2 cellular contexts compared by ENCODE assay signal in the genomic region with DNA sequence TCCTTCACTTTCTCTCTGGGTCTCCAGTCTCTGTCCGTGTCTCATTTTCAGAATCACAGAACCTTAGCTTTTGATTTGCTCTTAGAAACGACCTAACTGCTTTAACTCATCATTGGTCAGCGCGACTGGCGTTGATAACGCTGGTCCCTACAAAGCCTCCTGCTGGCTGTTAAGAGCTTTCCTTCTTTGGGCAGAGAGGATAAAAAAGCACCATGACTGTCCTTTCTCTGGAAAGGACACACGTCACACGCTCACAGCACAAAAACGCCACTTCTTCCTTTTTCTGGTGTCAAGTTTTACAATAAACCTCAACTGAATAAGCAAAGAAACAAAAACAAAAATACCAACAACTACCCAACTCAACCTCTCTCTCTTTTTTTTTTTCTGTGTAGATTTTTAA.
TF ChIP-seq lines count a peak whose summit lies in the region.

No MANE protein-coding gene starts in this region.

TF ChIP-seq in HCT116, 20 proteins besides CTCF, POLR2A, EP300 and RAD21 (continued from another document):
- TF ChIP-seq, protein P1, sequence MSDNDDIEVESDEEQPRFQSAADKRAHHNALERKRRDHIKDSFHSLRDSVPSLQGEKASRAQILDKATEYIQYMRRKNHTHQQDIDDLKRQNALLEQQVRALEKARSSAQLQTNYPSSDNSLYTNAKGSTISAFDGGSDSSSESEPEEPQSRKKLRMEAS (IDR thresholded peaks at IDR 0.05): no peak
TF ChIP-seq in HCT116: peak in this region for 0.

TF ChIP-seq in WTC11, 78 proteins besides CTCF, POLR2A, EP300 and RAD21 (continued from another document):
- TF ChIP-seq, protein P2, sequence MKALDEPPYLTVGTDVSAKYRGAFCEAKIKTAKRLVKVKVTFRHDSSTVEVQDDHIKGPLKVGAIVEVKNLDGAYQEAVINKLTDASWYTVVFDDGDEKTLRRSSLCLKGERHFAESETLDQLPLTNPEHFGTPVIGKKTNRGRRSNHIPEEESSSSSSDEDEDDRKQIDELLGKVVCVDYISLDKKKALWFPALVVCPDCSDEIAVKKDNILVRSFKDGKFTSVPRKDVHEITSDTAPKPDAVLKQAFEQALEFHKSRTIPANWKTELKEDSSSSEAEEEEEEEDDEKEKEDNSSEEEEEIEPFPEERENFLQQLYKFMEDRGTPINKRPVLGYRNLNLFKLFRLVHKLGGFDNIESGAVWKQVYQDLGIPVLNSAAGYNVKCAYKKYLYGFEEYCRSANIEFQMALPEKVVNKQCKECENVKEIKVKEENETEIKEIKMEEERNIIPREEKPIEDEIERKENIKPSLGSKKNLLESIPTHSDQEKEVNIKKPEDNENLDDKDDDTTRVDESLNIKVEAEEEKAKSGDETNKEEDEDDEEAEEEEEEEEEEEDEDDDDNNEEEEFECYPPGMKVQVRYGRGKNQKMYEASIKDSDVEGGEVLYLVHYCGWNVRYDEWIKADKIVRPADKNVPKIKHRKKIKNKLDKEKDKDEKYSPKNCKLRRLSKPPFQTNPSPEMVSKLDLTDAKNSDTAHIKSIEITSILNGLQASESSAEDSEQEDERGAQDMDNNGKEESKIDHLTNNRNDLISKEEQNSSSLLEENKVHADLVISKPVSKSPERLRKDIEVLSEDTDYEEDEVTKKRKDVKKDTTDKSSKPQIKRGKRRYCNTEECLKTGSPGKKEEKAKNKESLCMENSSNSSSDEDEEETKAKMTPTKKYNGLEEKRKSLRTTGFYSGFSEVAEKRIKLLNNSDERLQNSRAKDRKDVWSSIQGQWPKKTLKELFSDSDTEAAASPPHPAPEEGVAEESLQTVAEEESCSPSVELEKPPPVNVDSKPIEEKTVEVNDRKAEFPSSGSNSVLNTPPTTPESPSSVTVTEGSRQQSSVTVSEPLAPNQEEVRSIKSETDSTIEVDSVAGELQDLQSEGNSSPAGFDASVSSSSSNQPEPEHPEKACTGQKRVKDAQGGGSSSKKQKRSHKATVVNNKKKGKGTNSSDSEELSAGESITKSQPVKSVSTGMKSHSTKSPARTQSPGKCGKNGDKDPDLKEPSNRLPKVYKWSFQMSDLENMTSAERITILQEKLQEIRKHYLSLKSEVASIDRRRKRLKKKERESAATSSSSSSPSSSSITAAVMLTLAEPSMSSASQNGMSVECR (CRISPR knock-in tag; IDR thresholded peaks at IDR 0.05; ENCODE audit: borderline replicate concordance): no peak
- TF ChIP-seq ESRRA (CRISPR knock-in tag; IDR thresholded peaks at IDR 0.05; ENCODE audit: borderline replicate concordance) (no peak), ETV6 (CRISPR knock-in tag; IDR thresholded peaks at IDR 0.05) (no peak), ZNF423 (CRISPR knock-in tag; IDR thresholded peaks at IDR 0.05) (no peak), NFATC4 (CRISPR knock-in tag; IDR thresholded peaks at IDR 0.05) (no peak), GTF2I (CRISPR knock-in tag; conservative IDR thresholded peaks at IDR 0.05) (no peak), OVOL2 (CRISPR knock-in tag; IDR thresholded peaks at IDR 0.05; ENCODE audit: borderline replicate concordance) (no peak), ZNF317 (CRISPR knock-in tag; IDR thresholded peaks at IDR 0.05; ENCODE audit: borderline replicate concordance, low read depth) (no peak), SMAD4 (CRISPR knock-in tag; IDR thresholded peaks at IDR 0.05) (no peak), ZNF219 (CRISPR knock-in tag; IDR thresholded peaks at IDR 0.05; ENCODE audit: borderline replicate concordance) (no peak)
- TF ChIP-seq, protein P3, sequence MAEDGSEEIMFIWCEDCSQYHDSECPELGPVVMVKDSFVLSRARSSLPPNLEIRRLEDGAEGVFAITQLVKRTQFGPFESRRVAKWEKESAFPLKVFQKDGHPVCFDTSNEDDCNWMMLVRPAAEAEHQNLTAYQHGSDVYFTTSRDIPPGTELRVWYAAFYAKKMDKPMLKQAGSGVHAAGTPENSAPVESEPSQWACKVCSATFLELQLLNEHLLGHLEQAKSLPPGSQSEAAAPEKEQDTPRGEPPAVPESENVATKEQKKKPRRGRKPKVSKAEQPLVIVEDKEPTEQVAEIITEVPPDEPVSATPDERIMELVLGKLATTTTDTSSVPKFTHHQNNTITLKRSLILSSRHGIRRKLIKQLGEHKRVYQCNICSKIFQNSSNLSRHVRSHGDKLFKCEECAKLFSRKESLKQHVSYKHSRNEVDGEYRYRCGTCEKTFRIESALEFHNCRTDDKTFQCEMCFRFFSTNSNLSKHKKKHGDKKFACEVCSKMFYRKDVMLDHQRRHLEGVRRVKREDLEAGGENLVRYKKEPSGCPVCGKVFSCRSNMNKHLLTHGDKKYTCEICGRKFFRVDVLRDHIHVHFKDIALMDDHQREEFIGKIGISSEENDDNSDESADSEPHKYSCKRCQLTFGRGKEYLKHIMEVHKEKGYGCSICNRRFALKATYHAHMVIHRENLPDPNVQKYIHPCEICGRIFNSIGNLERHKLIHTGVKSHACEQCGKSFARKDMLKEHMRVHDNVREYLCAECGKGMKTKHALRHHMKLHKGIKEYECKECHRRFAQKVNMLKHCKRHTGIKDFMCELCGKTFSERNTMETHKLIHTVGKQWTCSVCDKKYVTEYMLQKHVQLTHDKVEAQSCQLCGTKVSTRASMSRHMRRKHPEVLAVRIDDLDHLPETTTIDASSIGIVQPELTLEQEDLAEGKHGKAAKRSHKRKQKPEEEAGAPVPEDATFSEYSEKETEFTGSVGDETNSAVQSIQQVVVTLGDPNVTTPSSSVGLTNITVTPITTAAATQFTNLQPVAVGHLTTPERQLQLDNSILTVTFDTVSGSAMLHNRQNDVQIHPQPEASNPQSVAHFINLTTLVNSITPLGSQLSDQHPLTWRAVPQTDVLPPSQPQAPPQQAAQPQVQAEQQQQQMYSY (CRISPR knock-in tag; IDR thresholded peaks at IDR 0.05): no peak
- TF ChIP-seq, protein P4, sequence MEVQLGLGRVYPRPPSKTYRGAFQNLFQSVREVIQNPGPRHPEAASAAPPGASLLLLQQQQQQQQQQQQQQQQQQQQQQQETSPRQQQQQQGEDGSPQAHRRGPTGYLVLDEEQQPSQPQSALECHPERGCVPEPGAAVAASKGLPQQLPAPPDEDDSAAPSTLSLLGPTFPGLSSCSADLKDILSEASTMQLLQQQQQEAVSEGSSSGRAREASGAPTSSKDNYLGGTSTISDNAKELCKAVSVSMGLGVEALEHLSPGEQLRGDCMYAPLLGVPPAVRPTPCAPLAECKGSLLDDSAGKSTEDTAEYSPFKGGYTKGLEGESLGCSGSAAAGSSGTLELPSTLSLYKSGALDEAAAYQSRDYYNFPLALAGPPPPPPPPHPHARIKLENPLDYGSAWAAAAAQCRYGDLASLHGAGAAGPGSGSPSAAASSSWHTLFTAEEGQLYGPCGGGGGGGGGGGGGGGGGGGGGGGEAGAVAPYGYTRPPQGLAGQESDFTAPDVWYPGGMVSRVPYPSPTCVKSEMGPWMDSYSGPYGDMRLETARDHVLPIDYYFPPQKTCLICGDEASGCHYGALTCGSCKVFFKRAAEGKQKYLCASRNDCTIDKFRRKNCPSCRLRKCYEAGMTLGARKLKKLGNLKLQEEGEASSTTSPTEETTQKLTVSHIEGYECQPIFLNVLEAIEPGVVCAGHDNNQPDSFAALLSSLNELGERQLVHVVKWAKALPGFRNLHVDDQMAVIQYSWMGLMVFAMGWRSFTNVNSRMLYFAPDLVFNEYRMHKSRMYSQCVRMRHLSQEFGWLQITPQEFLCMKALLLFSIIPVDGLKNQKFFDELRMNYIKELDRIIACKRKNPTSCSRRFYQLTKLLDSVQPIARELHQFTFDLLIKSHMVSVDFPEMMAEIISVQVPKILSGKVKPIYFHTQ (CRISPR knock-in tag; IDR thresholded peaks at IDR 0.05): no peak
- TF ChIP-seq, protein P5, sequence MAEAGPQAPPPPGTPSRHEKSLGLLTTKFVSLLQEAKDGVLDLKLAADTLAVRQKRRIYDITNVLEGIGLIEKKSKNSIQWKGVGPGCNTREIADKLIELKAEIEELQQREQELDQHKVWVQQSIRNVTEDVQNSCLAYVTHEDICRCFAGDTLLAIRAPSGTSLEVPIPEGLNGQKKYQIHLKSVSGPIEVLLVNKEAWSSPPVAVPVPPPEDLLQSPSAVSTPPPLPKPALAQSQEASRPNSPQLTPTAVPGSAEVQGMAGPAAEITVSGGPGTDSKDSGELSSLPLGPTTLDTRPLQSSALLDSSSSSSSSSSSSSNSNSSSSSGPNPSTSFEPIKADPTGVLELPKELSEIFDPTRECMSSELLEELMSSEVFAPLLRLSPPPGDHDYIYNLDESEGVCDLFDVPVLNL (CRISPR knock-in tag; IDR thresholded peaks at IDR 0.05; ENCODE audit: borderline replicate concordance, low read depth): no peak
- TF ChIP-seq, protein P6, sequence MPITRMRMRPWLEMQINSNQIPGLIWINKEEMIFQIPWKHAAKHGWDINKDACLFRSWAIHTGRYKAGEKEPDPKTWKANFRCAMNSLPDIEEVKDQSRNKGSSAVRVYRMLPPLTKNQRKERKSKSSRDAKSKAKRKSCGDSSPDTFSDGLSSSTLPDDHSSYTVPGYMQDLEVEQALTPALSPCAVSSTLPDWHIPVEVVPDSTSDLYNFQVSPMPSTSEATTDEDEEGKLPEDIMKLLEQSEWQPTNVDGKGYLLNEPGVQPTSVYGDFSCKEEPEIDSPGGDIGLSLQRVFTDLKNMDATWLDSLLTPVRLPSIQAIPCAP (CRISPR knock-in tag; IDR thresholded peaks at IDR 0.05): no peak
TF ChIP-seq in WTC11: peak in this region for 0.
